In the genomic region with DNA sequence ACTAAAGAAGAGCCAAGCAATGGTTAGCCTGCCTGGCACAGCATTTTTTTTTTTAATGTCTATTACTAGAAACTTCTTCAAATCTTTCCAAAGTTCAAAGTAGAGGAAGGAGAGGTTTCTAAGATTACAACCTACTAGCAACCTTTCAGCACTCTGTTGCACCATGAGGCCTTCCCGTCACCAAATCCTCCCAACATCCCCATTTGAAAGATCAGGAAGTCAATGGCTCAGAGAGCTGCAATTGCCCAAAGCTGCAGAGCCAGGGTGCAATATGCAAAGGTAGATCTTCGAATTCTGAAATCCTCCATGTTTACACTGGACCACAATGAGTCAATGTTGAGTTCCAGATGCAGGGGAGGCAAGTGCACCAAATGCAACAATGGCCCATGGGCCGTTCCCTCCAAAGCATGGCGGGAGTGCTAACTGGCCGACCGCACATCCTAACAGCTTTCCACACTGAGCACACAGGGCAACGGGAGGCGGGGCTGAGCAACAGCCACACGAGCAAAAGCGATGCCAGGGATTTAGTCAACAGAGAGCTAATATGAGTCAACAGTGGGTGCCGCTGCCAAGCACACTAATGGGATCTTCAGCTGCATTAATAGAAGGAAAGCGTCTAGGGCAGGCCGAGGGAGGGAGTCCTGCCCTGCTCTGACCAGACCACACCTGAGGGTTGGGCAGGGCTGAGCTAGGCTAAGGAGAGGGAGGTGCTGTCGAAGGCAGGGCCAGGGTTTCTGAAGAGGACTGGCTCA, we compare ENCODE assay signal across 8 cellular contexts. TPM values are rescaled to one million over a fixed set of nuclear protein-coding genes. Genes with fewer than 3 reads are reported as not detected.
A peak's percentile ranks its signal among the peaks of the same experiment; 100 is the strongest.
DNase-seq lines count a peak whose midpoint lies in the region; ATAC-seq and TF ChIP-seq lines count a peak whose summit lies in the region.

No MANE protein-coding gene starts in this region.

- H2AFZ ChIP-seq in neural progenitor cell (replicated peaks), result no peak overlapping the region

- H3K27me3 Mint-ChIP-seq in neural progenitor cell (ENCODE audit: insufficient read depth, low read depth), result peaks cover 29% of the 10 kb centered on the region
- H3K27me3 Mint-ChIP-seq in activated T-helper 17 cell treated with anti-CD3 and anti-CD28 coated beads, Interleukin-2, amount 50 U/mL, for 72 hours, result peaks cover 52% of the 10 kb centered on the region
- H3K27me3 Mint-ChIP-seq in activated CD8-positive, alpha-beta T cell treated with anti-CD3 and anti-CD28 coated beads, Interleukin-2, amount 10 ng/mL, durations not matched to agents 7 days and 5 days (ENCODE audit: low read depth), result peaks cover 54% of the 10 kb centered on the region

- no peaks in the 10 kb centered on the region for H3K36me3 Mint-ChIP-seq in neural progenitor cell
- no peaks in the 10 kb centered on the region for H3K36me3 Mint-ChIP-seq in activated T-helper 17 cell treated with anti-CD3 and anti-CD28 coated beads, Interleukin-2, amount 50 U/mL, for 72 hours (ENCODE audit: low read depth)
- H3K36me3 Mint-ChIP-seq in activated CD8-positive, alpha-beta T cell treated with anti-CD3 and anti-CD28 coated beads, Interleukin-2, amount 10 ng/mL, durations not matched to agents 7 days and 5 days (ENCODE audit: low read depth), result no peaks in the 10 kb centered on the region

- peaks cover 33% of the 10 kb centered on the region for H3K4me1 Mint-ChIP-seq in neural progenitor cell
- H3K4me1 Mint-ChIP-seq in activated T-helper 17 cell treated with anti-CD3 and anti-CD28 coated beads, Interleukin-2, amount 50 U/mL, for 72 hours, result no peaks in the 10 kb centered on the region
- peaks cover 10% of the 10 kb centered on the region for H3K4me1 Mint-ChIP-seq in activated CD8-positive, alpha-beta T cell treated with anti-CD3 and anti-CD28 coated beads, Interleukin-2, amount 10 ng/mL, durations not matched to agents 7 days and 5 days (ENCODE audit: low read depth)

- CTCF ChIA-PET in activated CD8-positive, alpha-beta T cell treated with anti-CD3 and anti-CD28 coated beads, Interleukin-2, amount 10 ng/mL, durations not matched to agents 7 days and 5 days (lab: Charles Lee), result no interaction called here

- peak; percentile 49 for DNase-seq in ELR (ENCODE audit: low read depth)
- peak; percentile 68 for DNase-seq in NCI-H446 treated with DMSO at 0.1 percent for 48 hours (lab: John Stamatoyannopoulos, UW)
- DNase-seq in colonic mucosa, result peak; percentile 89
- DNase-seq in neural progenitor cell (ENCODE audit: low spot score), result peak; percentile 14
- no peak for DNase-seq in activated CD8-positive, alpha-beta T cell treated with anti-CD3 and anti-CD28 coated beads, Interleukin-2, amount 10 ng/mL, durations not matched to agents 7 days and 5 days

- H3K27me3 ChIP-seq in colonic mucosa, result peaks cover 7% of the 10 kb centered on the region
- peaks cover 28% of the 10 kb centered on the region for H3K27me3 ChIP-seq in neural progenitor cell

- TF ChIP-seq CTCF in colonic mucosa (IDR thresholded peaks at IDR 0.05) (no peak), neural progenitor cell (IDR thresholded peaks at IDR 0.05) (no peak)

- intact Hi-C loops in colonic mucosa (cut with DNase I), result loop anchor here (5.0 kb wide), 1 partner anchor 69 kb away; no protein-coding TSS in a partner anchor

- no peak overlapping the region for H3K4me2 ChIP-seq in neural progenitor cell

- peaks cover 10% of the 10 kb centered on the region for H3K79me2 ChIP-seq in neural progenitor cell (ENCODE audit: low read depth)

- no peaks in the 10 kb centered on the region for H3K9me3 ChIP-seq in colonic mucosa
- no peaks in the 10 kb centered on the region for H3K9me3 ChIP-seq in neural progenitor cell (ENCODE audit: low read depth)

- peaks cover 7% of the 10 kb centered on the region for H3K4me1 ChIP-seq in colonic mucosa
- H3K4me1 ChIP-seq in neural progenitor cell, result peaks cover 32% of the 10 kb centered on the region

- no peaks in the 10 kb centered on the region for H3K36me3 ChIP-seq in colonic mucosa
- no peaks in the 10 kb centered on the region for H3K36me3 ChIP-seq in neural progenitor cell

- POLR2A ChIA-PET in activated CD8-positive, alpha-beta T cell treated with anti-CD3 and anti-CD28 coated beads, Interleukin-2, amount 10 ng/mL, durations not matched to agents 7 days and 5 days (lab: Charles Lee), result no interaction called here

- peak overlapping the region; percentile 83 for H3K27ac ChIP-seq in colonic mucosa
- H3K27ac ChIP-seq in neural progenitor cell, result no peak overlapping the region

- H3K9ac ChIP-seq in colonic mucosa (ENCODE audit: low read depth in 2 of 2, low read length in 2 of 2), result peak overlapping the region in 1 of 2 donors; percentile 41
- no peak overlapping the region for H3K9ac ChIP-seq in neural progenitor cell

- no peak overlapping the region for H3K27ac Mint-ChIP-seq in neural progenitor cell
- H3K27ac Mint-ChIP-seq in activated T-helper 17 cell treated with anti-CD3 and anti-CD28 coated beads, Interleukin-2, amount 50 U/mL, for 72 hours, result no peak overlapping the region
- no peak overlapping the region for H3K27ac Mint-ChIP-seq in activated CD8-positive, alpha-beta T cell treated with anti-CD3 and anti-CD28 coated beads, Interleukin-2, amount 10 ng/mL, durations not matched to agents 7 days and 5 days

- H4K20me1 ChIP-seq in neural progenitor cell (ENCODE audit: low read depth), result peaks cover 39% of the 10 kb centered on the region

- no peaks in the 10 kb centered on the region for H3K9me3 Mint-ChIP-seq in neural progenitor cell
- H3K9me3 Mint-ChIP-seq in activated T-helper 17 cell treated with anti-CD3 and anti-CD28 coated beads, Interleukin-2, amount 50 U/mL, for 72 hours, result no peaks in the 10 kb centered on the region
- H3K9me3 Mint-ChIP-seq in activated CD8-positive, alpha-beta T cell treated with anti-CD3 and anti-CD28 coated beads, Interleukin-2, amount 10 ng/mL, durations not matched to agents 7 days and 5 days (ENCODE audit: insufficient read depth), result no peaks in the 10 kb centered on the region

- H3K4me3 Mint-ChIP-seq in neural progenitor cell, result no peak overlapping the region
- H3K4me3 Mint-ChIP-seq in activated T-helper 17 cell treated with anti-CD3 and anti-CD28 coated beads, Interleukin-2, amount 50 U/mL, for 72 hours, result no peak overlapping the region
- no peak overlapping the region for H3K4me3 Mint-ChIP-seq in activated CD8-positive, alpha-beta T cell treated with anti-CD3 and anti-CD28 coated beads, Interleukin-2, amount 10 ng/mL, durations not matched to agents 7 days and 5 days

- ATAC-seq in activated T-helper 17 cell treated with anti-CD3 and anti-CD28 coated beads, Interleukin-2, amount 50 U/mL, for 72 hours (replicated peaks), result no peak
- no peak for ATAC-seq in GM21381 (IDR thresholded peaks at IDR 0.05; ENCODE audit: unreplicated experiment)
- ATAC-seq in activated CD8-positive, alpha-beta T cell treated with anti-CD3 and anti-CD28 coated beads, Interleukin-2, amount 10 ng/mL, durations not matched to agents 7 days and 5 days, result no peak
- no peak for ATAC-seq in HG02938 (IDR thresholded peaks at IDR 0.05; ENCODE audit: unreplicated experiment)

- H3F3A ChIP-seq in neural progenitor cell (ENCODE audit: low read depth), result peaks cover 13% of the 10 kb centered on the region

- H3K4me3 ChIP-seq in colonic mucosa (no peak overlapping the region), neural progenitor cell (no peak overlapping the region)

RNA-seq across cellular contexts. Expression of a gene that starts 4.8 kb away (rescaled TPM):
- total RNA-seq in colonic mucosa (100 to 1,000 TPM in 1 of 2 donors, 10 to 100 TPM in 1; 87.3 to 151 TPM), neural progenitor cell (ENCODE audit: low replicate concordance) (5.0 and 6.2 TPM in 2 replicates)
- under 1 TPM; 0.06 to 0.77 TPM for total RNA-seq in activated T-helper 17 cell treated with anti-CD3 and anti-CD28 coated beads, Interleukin-2, amount 50 U/mL, for 72 hours
- total RNA-seq in activated CD8-positive, alpha-beta T cell treated with anti-CD3 and anti-CD28 coated beads, Interleukin-2, amount 10 ng/mL, durations not matched to agents 7 days and 5 days, result not detected

Comparison
In these comparisons a context has a peak if more than half of its experiments do, and no peak if none do; other contexts are left out.
1. RNA of a gene that starts 4.8 kb away (total RNA-seq): 87.3 to 151 TPM in colonic mucosa; 5.0 to 6.2 TPM in neural progenitor cell, 0.06 to 0.77 TPM in activated T-helper 17 cell treated with anti-CD3 and anti-CD28 coated beads, Interleukin-2, amount 50 U/mL, for 72 hours and not detected in activated CD8-positive, alpha-beta T cell treated with anti-CD3 and anti-CD28 coated beads, Interleukin-2, amount 10 ng/mL, durations not matched to agents 7 days and 5 days; every median in the first group is over 10 times any median in the second.